1 cellular context compared by ENCODE assay signal in genomic region chr9:121699271-121700164, GRCh38.
TF ChIP-seq lines count a peak whose summit lies in the region.

No MANE protein-coding gene starts in this region.

TF ChIP-seq in GM23338, 12 proteins besides CTCF, POLR2A, EP300 and RAD21 (continued from another document):
- TF ChIP-seq REST (IDR thresholded peaks at IDR 0.05; ENCODE audit: unreplicated experiment) (no peak), ZNF331 (CRISPR knock-in tag; IDR thresholded peaks at IDR 0.05; ENCODE audit: low read depth) (no peak), ZNF114 (CRISPR knock-in tag; IDR thresholded peaks at IDR 0.05) (no peak), STAT1 (IDR thresholded peaks at IDR 0.05; ENCODE audit: unreplicated experiment) (no peak), CREB1 (CRISPR knock-in tag; IDR thresholded peaks at IDR 0.05; ENCODE audit: low read depth) (no peak), ETS1 (IDR thresholded peaks at IDR 0.05) (no peak), NANOG (IDR thresholded peaks at IDR 0.05; ENCODE audit: borderline replicate concordance) (no peak)
